In genomic region chrX:30577362-30577961, GRCh38 we compare ENCODE assay signal across 1 cellular context.
TF ChIP-seq lines count a peak whose summit lies in the region.

Gene TASL (minus strand): TSS chrX:30577766. CDS start chrX:30560355, 17,411 bp downstream.

TF ChIP-seq in GM12878, 131 proteins besides CTCF, POLR2A, EP300 and RAD21 (continued from another document and continues in another):
- TF ChIP-seq ZNF592 (IDR thresholded peaks at IDR 0.05) (no peak), TARDBP (IDR thresholded peaks at IDR 0.05; ENCODE audit: borderline replicate concordance) (no peak), HDAC2 (IDR thresholded peaks at IDR 0.05) (no peak; the same call in 1 of the 2 replicates), CHD4 (IDR thresholded peaks at IDR 0.05) (peak; percentile 5; the same call in 1 of the 2 replicates), PKNOX1 (IDR thresholded peaks at IDR 0.05) (peak; percentile 46; the same call in 1 of the 2 replicates), RFX5 (IDR thresholded peaks at IDR 0.05; ENCODE audit: low read depth, low read length) (peak; percentile 81), LARP7 (IDR thresholded peaks at IDR 0.05) (no peak), NFYA (IDR thresholded peaks at IDR 0.05; ENCODE audit: borderline replicate concordance, low read depth, low read length) (peak; percentile 65), JUNB (IDR thresholded peaks at IDR 0.05) (no peak; the same call in 1 of the 2 replicates), GATAD2B (conservative IDR thresholded peaks at IDR 0.05; ENCODE audit: low read depth) (no peak), CHD2 (IDR thresholded peaks at IDR 0.05; ENCODE audit: borderline replicate concordance, low read depth, low read length) (peak; percentile 91), PML (IDR thresholded peaks at IDR 0.05; ENCODE audit: low read length) (no peak; the same call in 1 of the 2 replicates), EED (IDR thresholded peaks at IDR 0.05; ENCODE audit: low read depth) (peak; percentile 79), ZNF274 (IDR thresholded peaks at IDR 0.05; ENCODE audit: insufficient read depth, insufficient read length) (no peak), BACH1 (IDR thresholded peaks at IDR 0.05; ENCODE audit: borderline replicate concordance) (no peak), FOXK2 (IDR thresholded peaks at IDR 0.05) (no peak), RAD51 (IDR thresholded peaks at IDR 0.05) (no peak; the same call in 1 of the 2 replicates), NR2C1 (IDR thresholded peaks at IDR 0.05) (no peak), NBN (IDR thresholded peaks at IDR 0.05) (peak; percentile 66; the same call in 1 of the 2 replicates), RELA (IDR thresholded peaks at IDR 0.05; ENCODE audit: borderline replicate concordance, partially characterized antibody) (peak; percentile 78), E4F1 (IDR thresholded peaks at IDR 0.05; ENCODE audit: borderline replicate concordance, partially characterized antibody) (no peak), MAX (IDR thresholded peaks at IDR 0.05; ENCODE audit: low read depth, low read length) (no peak), MLLT1 (IDR thresholded peaks at IDR 0.05) (peak; percentile 93), SKIL (IDR thresholded peaks at IDR 0.05; ENCODE audit: low read depth, poor library complexity, severe bottlenecking) (peak; percentile 88), KDM1A (IDR thresholded peaks at IDR 0.05; ENCODE audit: borderline replicate concordance) (no peak), SREBF1 (IDR thresholded peaks at IDR 0.05; ENCODE audit: low read length) (no peak), CREM (IDR thresholded peaks at IDR 0.05; ENCODE audit: low read depth) (peak; percentile 62), TCF12 (IDR thresholded peaks at IDR 0.05; ENCODE audit: low read depth, low read length) (no peak), SMAD5 (IDR thresholded peaks at IDR 0.05; ENCODE audit: low read depth) (peak; percentile 39; the same call in 1 of the 2 replicates), ELK1 (IDR thresholded peaks at IDR 0.05; ENCODE audit: low read depth, low read length) (no peak), PAX8 (IDR thresholded peaks at IDR 0.05) (no peak), MEF2B (IDR thresholded peaks at IDR 0.05; ENCODE audit: partially characterized antibody, poor library complexity, severe bottlenecking) (peak; percentile 68), IKZF1 (conservative IDR thresholded peaks at IDR 0.05) (peak; percentile 89), TAF1 (IDR thresholded peaks at IDR 0.05; ENCODE audit: borderline replicate concordance, low read depth, low read length) (peak; percentile 78), ZNF24 (IDR thresholded peaks at IDR 0.05) (no peak), REST (IDR thresholded peaks at IDR 0.05; ENCODE audit: low read depth, low read length) (no peak), JUND (IDR thresholded peaks at IDR 0.05; ENCODE audit: low read depth, low read length) (no peak), SRF (IDR thresholded peaks at IDR 0.05; ENCODE audit: low read depth in 2 of 2, low read length in 2 of 2) (no peak), HSF1 (IDR thresholded peaks at IDR 0.05; ENCODE audit: low read depth, low read length) (no peak), POLR2AphosphoS2 (IDR thresholded peaks at IDR 0.05; ENCODE audit: low read depth, low read length) (peak; percentile 51; the same call in 1 of the 2 replicates), BCL3 (IDR thresholded peaks at IDR 0.05; ENCODE audit: borderline replicate concordance, insufficient read depth, low read depth, low read length, poor library complexity, severe bottlenecking) (peak; percentile 24), GABPA (IDR thresholded peaks at IDR 0.05; ENCODE audit: low read depth) (no peak), ZNF207 (IDR thresholded peaks at IDR 0.05; ENCODE audit: borderline replicate concordance) (no peak), ESRRA (IDR thresholded peaks at IDR 0.05; ENCODE audit: low read length) (no peak)
